1 cellular context compared by ENCODE assay signal in the genomic region with DNA sequence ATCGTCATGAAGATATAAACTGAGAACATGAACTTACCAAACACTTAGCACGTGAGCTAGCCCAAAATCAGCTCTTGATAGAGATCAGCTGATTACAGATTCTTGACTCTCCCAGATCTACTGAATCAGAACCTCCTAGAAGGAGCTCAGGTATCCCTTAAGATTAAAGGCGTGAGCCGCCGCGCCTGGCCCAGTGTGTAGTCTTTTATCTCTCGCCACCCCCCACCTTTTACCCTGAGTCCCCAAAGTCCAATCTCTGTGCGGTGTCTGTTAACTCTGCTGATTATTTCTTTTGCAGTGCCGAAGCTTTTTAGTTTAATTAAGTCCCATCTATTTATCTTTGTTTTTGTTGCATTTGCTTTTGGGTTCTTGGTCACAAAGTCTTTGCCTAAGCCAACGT.
TF ChIP-seq lines count a peak whose summit lies in the region.

No MANE protein-coding gene starts in this region.

TF ChIP-seq in HCT116, 20 proteins besides CTCF, POLR2A, EP300 and RAD21 (continued from another document):
- TF ChIP-seq ZFX (IDR thresholded peaks at IDR 0.05), result no peak
- TF ChIP-seq, protein P1, sequence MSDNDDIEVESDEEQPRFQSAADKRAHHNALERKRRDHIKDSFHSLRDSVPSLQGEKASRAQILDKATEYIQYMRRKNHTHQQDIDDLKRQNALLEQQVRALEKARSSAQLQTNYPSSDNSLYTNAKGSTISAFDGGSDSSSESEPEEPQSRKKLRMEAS (IDR thresholded peaks at IDR 0.05), result no peak
- no peak for TF ChIP-seq TCF7L2 (IDR thresholded peaks at IDR 0.05; ENCODE audit: borderline replicate concordance, extremely low read depth, insufficient read depth, insufficient read length)
- no peak for TF ChIP-seq POLR2AphosphoS5 (IDR thresholded peaks at IDR 0.05; ENCODE audit: low read depth, low read length)
